ENCODE assay signal across 13 cellular contexts in the genomic region with DNA sequence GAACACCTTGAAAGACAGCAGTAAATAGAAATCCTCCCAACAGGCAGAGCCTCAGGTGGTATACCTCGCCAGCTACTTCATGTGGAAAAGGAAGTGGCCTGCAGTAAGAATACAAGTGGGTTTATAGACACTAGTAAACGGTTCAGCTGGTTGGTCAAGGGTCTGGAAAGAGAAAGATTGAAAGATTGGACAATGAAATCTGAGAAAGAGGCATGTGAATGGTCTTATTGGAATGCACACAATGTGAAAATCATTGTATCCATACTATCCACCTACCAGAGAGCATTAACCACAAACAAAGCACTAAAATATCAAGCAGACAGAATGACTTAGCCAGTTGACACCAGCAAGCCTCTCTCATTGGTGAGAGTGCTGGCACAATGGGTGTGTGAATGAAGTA.
"Had no signal": no experiment of that assay in that cellular context is flagged by ENCODE, and none has a peak within 500 bp of the region (broad histone marks: within the 10 kb centered on the region; RNA-seq: fewer than 3 reads in every experiment).

No MANE protein-coding gene starts in this region.

- H3K36me3 ChIP-seq: esophagus squamous epithelium, uterus had no signal

- H3K9me3 ChIP-seq: esophagus squamous epithelium, uterus had no signal

- ATAC-seq: activated CD4-positive, alpha-beta T cell treated with anti-CD3 and anti-CD28 coated beads for 36 hours; activated CD8-positive, alpha-beta T cell treated with anti-CD3 and anti-CD28 coated beads for 36 hours; activated naive CD4-positive, alpha-beta T cell treated with anti-CD3 and anti-CD28 coated beads, Interleukin-2, amount 50 U/mL, for 72 hours; activated T-cell treated with anti-CD3 and anti-CD28 coated beads, Interleukin-2, amount 50 U/mL, for 4 hours; left colon; stimulated activated effector memory CD8-positive, alpha-beta T cell treated with anti-CD3 and anti-CD28 coated beads, Interleukin-12 subunit alpha, Interleukin-12 subunit beta, amount 100 ng/mL, for 72 hours; T-helper 17 cell had no signal

- DNase-seq: activated CD4-positive, alpha-beta T cell treated with anti-CD3 and anti-CD28 coated beads for 36 hours; activated CD8-positive, alpha-beta T cell treated with anti-CD3 and anti-CD28 coated beads for 36 hours; activated effector memory CD4-positive, alpha-beta T cell treated with anti-CD3 and anti-CD28 coated beads, Interleukin-2, amount 50 U/mL, for 16 hours; activated T-cell treated with anti-CD3 and anti-CD28 coated beads, Interleukin-2, amount 50 U/mL, for 4 hours; esophagus squamous epithelium; left colon; midbrain; T-helper 17 cell; uterus had no signal

- H3K27ac ChIP-seq: coronary artery, esophagus squamous epithelium, uterus had no signal

- H3K4me3 ChIP-seq: coronary artery, esophagus squamous epithelium, lung, uterus had no signal

- H3K27me3 ChIP-seq: esophagus squamous epithelium, uterus had no signal
